In genomic region chr3:156102267-156102912, GRCh38 we compare ENCODE assay signal across 20 cellular contexts. TPM values are rescaled to one million over a fixed set of nuclear protein-coding genes. Genes with fewer than 3 reads are reported as not detected.
DNase-seq lines count a peak whose midpoint lies in the region; FAIRE-seq and TF ChIP-seq lines count a peak whose summit lies in the region.
"Had no signal": no experiment of that assay in that cellular context is flagged by ENCODE, and none has a peak within 500 bp of the region (broad histone marks: within the 10 kb centered on the region; RNA-seq: fewer than 3 reads in every experiment).

No MANE protein-coding gene starts in this region.

- H2BK120ac ChIP-seq in mesenchymal stem cell (ENCODE audit: low read depth, low read length), result no peak overlapping the region

- H3K9ac ChIP-seq in astrocyte (ENCODE audit: low read length), result no peak overlapping the region
- no peak overlapping the region for H3K9ac ChIP-seq in kidney (ENCODE audit: low read length in 2 of 2)
- no peak overlapping the region for H3K9ac ChIP-seq in mesenchymal stem cell (ENCODE audit: low read length)

- no peak overlapping the region for H3K4me3 ChIP-seq in astrocyte (ENCODE audit: insufficient read depth, low read depth, low read length)
- H3K4me3 ChIP-seq in kidney (ENCODE audit: low read length in 2 of 2), result peak overlapping the region in 1 of 2 donors; percentile 21
- no peak overlapping the region for H3K4me3 ChIP-seq in mesenchymal stem cell (ENCODE audit: insufficient read depth in 1 of 2, low read depth in 1 of 2, low read length in 2 of 2)
- H3K4me3 ChIP-seq in WERI-Rb-1 (ENCODE audit: low read depth, low read length), result no peak overlapping the region

- no peak overlapping the region for H2BK5ac ChIP-seq in mesenchymal stem cell (ENCODE audit: low read depth, low read length, poor library complexity, severe bottlenecking)

- H3K4me1 ChIP-seq in astrocyte (ENCODE audit: insufficient read depth, low read length) (no peaks in the 10 kb centered on the region), kidney (ENCODE audit: control insufficient read depth in 1 of 2, insufficient read depth in 1 of 2, low read depth in 1 of 2, low read length in 2 of 2) (peaks cover 0 to 4% of the 10 kb centered on the region in 2 donors), mesenchymal stem cell (ENCODE audit: control insufficient read depth, insufficient read depth, low read depth, low read length) (peaks cover 7% of the 10 kb centered on the region)

- TF ChIP-seq CTCF in astrocyte (IDR thresholded peaks at IDR 0.05; ENCODE audit: insufficient read depth, low read depth, low read length) (no peak), kidney (IDR thresholded peaks at IDR 0.05; ENCODE audit: borderline replicate concordance, extremely low read depth, insufficient read depth) (no peak), WERI-Rb-1 (IDR thresholded peaks at IDR 0.05; ENCODE audit: low read depth, low read length) (no peak)

- H3K27ac ChIP-seq in astrocyte (ENCODE audit: low read depth, low read length) (no peak overlapping the region), kidney (ENCODE audit: low read depth in 2 of 2, low read length in 2 of 2) (peak overlapping the region in 1 of 2 donors; percentile 7), mesenchymal stem cell (ENCODE audit: low read length, poor library complexity, severe bottlenecking) (peak overlapping the region; percentile 79), WERI-Rb-1 (no peak overlapping the region)
- H3K27ac ChIP-seq: C4-2B had no signal

- no peaks in the 10 kb centered on the region for H3K79me2 ChIP-seq in astrocyte (ENCODE audit: insufficient read depth, low read length)

- H2BK12ac ChIP-seq in mesenchymal stem cell (ENCODE audit: low read length in 2 of 2), result no peak overlapping the region

- H2AK5ac ChIP-seq in mesenchymal stem cell (ENCODE audit: low read length, severe bottlenecking), result no peak overlapping the region

- H3K4me1 Mint-ChIP-seq in astrocyte (ENCODE audit: low read depth, unreplicated experiment), result no peaks in the 10 kb centered on the region
- H3K4me1 Mint-ChIP-seq: CD8-positive, alpha-beta memory T cell; IgD-negative memory B cell had no signal

- H3K79me1 ChIP-seq in mesenchymal stem cell (replicated peaks; ENCODE audit: low read length, poor library complexity, severe bottlenecking), result no peaks in the 10 kb centered on the region

- H3K36me3 ChIP-seq in astrocyte (ENCODE audit: insufficient read depth, low read length) (no peaks in the 10 kb centered on the region), kidney (ENCODE audit: control insufficient read depth in 1 of 2, insufficient read depth in 2 of 2, low read length in 2 of 2) (no peaks in the 10 kb centered on the region), mesenchymal stem cell (ENCODE audit: control insufficient read depth in 1 of 2, insufficient read depth in 2 of 2, low read depth in 1 of 2, low read length in 2 of 2) (no peaks in the 10 kb centered on the region), WERI-Rb-1 (no peaks in the 10 kb centered on the region)

- H2AFZ ChIP-seq in astrocyte (ENCODE audit: low read depth, low read length) (no peak overlapping the region), mesenchymal stem cell (ENCODE audit: low read depth, low read length) (no peak overlapping the region)

- peak overlapping the region; percentile 20 for H3K27ac Mint-ChIP-seq in astrocyte (ENCODE audit: unreplicated experiment)
- H3K27ac Mint-ChIP-seq: IgD-negative memory B cell had no signal

- H3K23ac ChIP-seq in mesenchymal stem cell (ENCODE audit: low read length in 2 of 2), result no peak overlapping the region

- 59% methylated on average over 3 of the region's 4 CpGs for WGBS in mesenchymal stem cell

- no peaks in the 10 kb centered on the region for H4K20me1 ChIP-seq in astrocyte (ENCODE audit: insufficient read depth, low read length)

- no peaks in the 10 kb centered on the region for H3K36me3 Mint-ChIP-seq in astrocyte (ENCODE audit: low read depth, unreplicated experiment)
- H3K36me3 Mint-ChIP-seq: CD8-positive, alpha-beta memory T cell; IgD-negative memory B cell had no signal

- no peak overlapping the region for H4K8ac ChIP-seq in mesenchymal stem cell (ENCODE audit: low read length)

- intact Hi-C loops in kidney (cut with DNase I), result no loop called here

- H3K4me3 Mint-ChIP-seq in astrocyte (ENCODE audit: unreplicated experiment), result no peak overlapping the region
- H3K4me3 Mint-ChIP-seq: CD8-positive, alpha-beta memory T cell; IgD-negative memory B cell had no signal

- peaks cover 3% of the 10 kb centered on the region for H3K27me3 Mint-ChIP-seq in astrocyte (ENCODE audit: low read depth, unreplicated experiment)

- no peak overlapping the region for H3K4ac ChIP-seq in mesenchymal stem cell (ENCODE audit: low read depth in 1 of 2, low read length in 2 of 2)

- no peaks in the 10 kb centered on the region for H3K9me3 ChIP-seq in astrocyte (ENCODE audit: insufficient read depth, low read depth, low read length)
- H3K9me3 ChIP-seq in kidney (ENCODE audit: control insufficient read depth in 1 of 2, low read length in 2 of 2), result no peaks in the 10 kb centered on the region
- no peaks in the 10 kb centered on the region for H3K9me3 ChIP-seq in mesenchymal stem cell (ENCODE audit: control insufficient read depth, low read length)
- H3K9me3 ChIP-seq in WERI-Rb-1 (ENCODE audit: severe bottlenecking), result no peaks in the 10 kb centered on the region

- FAIRE-seq in astrocyte (lab: Jason Lieb, UNC) (no peak), kidney (lab: Jason Lieb, UNC) (peak; percentile 41)
- FAIRE-seq: A204.1, HTR-8/SVneo had no signal

- DNase-seq in COLO829 (ENCODE audit: low spot score) (peak; percentile 12), astrocyte (ENCODE audit: low read depth) (no peak), kidney (no peak), mesenchymal stem cell (no peak), NOMO-1 (lab: John Stamatoyannopoulos, UW; ENCODE audit: unreplicated experiment in 2 of 2) (no peak), activated gamma-delta T cell (lab: John Stamatoyannopoulos, UW) (no peak), HUDEP-2 (lab: John Stamatoyannopoulos, UW; ENCODE audit: unreplicated experiment in 76 of 76) (no peak), WERI-Rb-1 (no peak)
- DNase-seq: CD8-positive, alpha-beta memory T cell; GDM1; NCI-H1417 treated with DMSO at 0.1 percent for 48 hours; NCI-H187; NCI-H2107; NCI-H446 treated with DMSO at 0.1 percent for 48 hours; NCI-H526 treated with DMSO at 0.1 percent for 48 hours had no signal

- H2BK15ac ChIP-seq in mesenchymal stem cell (ENCODE audit: low read depth, poor library complexity, severe bottlenecking), result no peak overlapping the region

- no peak overlapping the region for H3K18ac ChIP-seq in mesenchymal stem cell (ENCODE audit: low read depth in 1 of 2, low read length in 2 of 2)

- H3K4me2 ChIP-seq in astrocyte (ENCODE audit: low read length), result no peak overlapping the region
- H3K4me2 ChIP-seq in mesenchymal stem cell (ENCODE audit: low read length, poor library complexity, severe bottlenecking), result no peak overlapping the region

- no peak overlapping the region for H4K91ac ChIP-seq in mesenchymal stem cell (ENCODE audit: low read length)

- H3K14ac ChIP-seq in mesenchymal stem cell (ENCODE audit: low read length in 2 of 2), result no peak overlapping the region

- H3K9me3 Mint-ChIP-seq in astrocyte (ENCODE audit: unreplicated experiment), result peaks cover 1% of the 10 kb centered on the region
- H3K9me3 Mint-ChIP-seq: CD8-positive, alpha-beta memory T cell had no signal

- H3K27me3 ChIP-seq in astrocyte (ENCODE audit: insufficient read depth, low read length) (peaks cover 3% of the 10 kb centered on the region), mesenchymal stem cell (ENCODE audit: control insufficient read depth in 1 of 2, insufficient read depth in 1 of 2, low read length in 2 of 2) (peaks cover 0 to 14% of the 10 kb centered on the region in 2 experiments), WERI-Rb-1 (ENCODE audit: insufficient read depth, low read depth, severe bottlenecking) (peaks cover 4% of the 10 kb centered on the region)

RNA-seq across cellular contexts. Expression of gene KCNAB1, which starts 18.0 kb away (rescaled TPM):
- total RNA-seq in astrocyte (0.30 and 0.72 TPM in 2 replicates), kidney (6.6 TPM)
- 1.7 TPM for polyA plus RNA-seq in kidney (ENCODE audit: insufficient read depth, low read depth, low replicate concordance)
- polyA plus RNA-seq in mesenchymal stem cell (2013, experiment 1 of 2), result 0.03 TPM
- 0.08 TPM for polyA plus RNA-seq in mesenchymal stem cell (2013, experiment 2 of 2)
- total RNA-seq: CD8-positive, alpha-beta memory T cell; Daoy had no signal
